Comparison of ENCODE assay signal across 9 cellular contexts in the genomic region with DNA sequence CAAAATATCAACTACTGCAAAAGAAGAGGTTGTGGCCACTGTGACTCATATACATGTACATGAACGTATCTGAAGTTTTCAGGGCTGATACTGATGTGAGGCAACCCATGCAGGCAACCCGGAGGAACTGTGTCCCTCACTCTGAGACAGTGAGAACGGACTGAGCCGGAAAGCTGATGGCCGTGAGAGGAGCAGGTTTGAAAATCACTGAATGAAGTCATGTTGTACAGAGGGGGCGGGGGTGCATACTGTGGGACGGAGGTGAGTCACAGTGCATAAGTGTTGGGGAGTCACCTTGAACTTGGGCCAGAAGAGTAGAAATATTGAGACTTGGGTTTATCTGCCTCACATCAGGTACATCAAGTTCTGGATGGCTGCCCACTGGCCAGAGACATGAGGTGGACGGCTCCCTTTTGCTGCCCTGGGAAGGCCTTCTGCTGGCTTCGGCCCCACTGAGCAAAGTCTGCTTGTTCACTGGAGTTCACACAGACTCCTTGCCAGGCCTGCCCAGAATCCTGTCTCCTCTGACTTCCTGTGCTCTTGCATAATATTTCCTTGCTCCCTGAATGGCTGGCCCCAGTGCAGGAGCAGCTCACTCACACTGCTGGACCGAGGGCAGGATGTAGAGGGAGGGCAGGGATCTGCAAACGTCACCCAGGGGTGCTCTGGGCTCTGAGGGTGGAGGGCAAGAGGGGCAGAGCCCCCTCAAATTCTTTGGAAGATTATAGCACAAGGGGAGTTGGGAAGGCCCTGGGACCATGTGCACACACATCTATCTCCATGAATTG. TPM values are rescaled to one million over a fixed set of nuclear protein-coding genes. Genes with fewer than 3 reads are reported as not detected.
DNase-seq lines count a peak whose midpoint lies in the region; ATAC-seq, FAIRE-seq and TF ChIP-seq lines count a peak whose summit lies in the region.
"Had no signal": no experiment of that assay in that cellular context is flagged by ENCODE, and none has a peak within 500 bp of the region (broad histone marks: within the 10 kb centered on the region; RNA-seq: fewer than 3 reads in every experiment).

No MANE protein-coding gene starts in this region.

- H3K79me2 ChIP-seq in keratinocyte (ENCODE audit: control insufficient read depth, insufficient read depth, low read length) = peaks cover 63% of the 10 kb centered on the region

- H3K4me3 ChIP-seq in A549 = peak overlapping the region; percentile 18; the same call in 2 of the 3 replicates
- peak overlapping the region in 2 of 3 experiments; percentile 30 to 39 for H3K4me3 ChIP-seq in keratinocyte (ENCODE audit: control insufficient read depth in 2 of 3, extremely low read depth in 1 of 3, insufficient read depth in 2 of 3, low read depth in 1 of 3, low read length in 3 of 3)
- no peak overlapping the region for H3K4me3 ChIP-seq in testis

- DNase-seq in A549 (ENCODE audit: low read depth in 1 of 2, low spot score in 1 of 2) (peak; percentile 95 to 98), HS-27A (ENCODE audit: low read depth) (peak; percentile 78), amniotic stem cell (lab: John Stamatoyannopoulos, UW) (peak; percentile 81), keratinocyte (ENCODE audit: low read depth, low spot score) (peak; percentile 86), testis (peak; percentile 89), NCI-H526 treated with DMSO at 0.1 percent for 48 hours (lab: John Stamatoyannopoulos, UW) (no peak), cerebellar nuclear complex (lab: John Stamatoyannopoulos, UW) (no peak), cerebellar cortex (ENCODE audit: low spot score) (no peak)

- dilution Hi-C loops in keratinocyte (cut with MboI; ENCODE audit: extremely low pct_ligation_motif_present, low sequenced_read_pairs) = no loop called here

- no peaks in the 10 kb centered on the region for H3K9me1 ChIP-seq in keratinocyte (ENCODE audit: control insufficient read depth, extremely low read depth, insufficient read depth, low read length)

- peak overlapping the region; percentile 81 for H2AFZ ChIP-seq in keratinocyte (ENCODE audit: control insufficient read depth, low read length)

- H3K4me2 ChIP-seq in A549 = peak overlapping the region; percentile 75
- H3K4me2 ChIP-seq in keratinocyte (ENCODE audit: control insufficient read depth, extremely low read depth, insufficient read depth, low read depth, low read length) = peak overlapping the region; percentile 63

- no peaks in the 10 kb centered on the region for H3K9me3 ChIP-seq in A549
- no peaks in the 10 kb centered on the region for H3K9me3 ChIP-seq in keratinocyte (ENCODE audit: control insufficient read depth, low read depth, low read length)
- no peaks in the 10 kb centered on the region for H3K9me3 ChIP-seq in testis

- CTCF ChIA-PET in A549 (lab: Yijun Ruan, JAX) = interaction anchor here (0.9 to 7.2 kb wide), 7 partner anchors 13 to 322 kb away, joined by 3 to 45 read pairs (median 4); partner anchors contain the start of gene EPAS1

- POLR2A ChIA-PET in A549 (lab: Yijun Ruan, JAX) = interaction anchor here (0.8 to 1.4 kb wide), 3 partner anchors 11 to 247 kb away, joined by 3 to 6 read pairs (median 3); partner anchors contain the start of gene EPAS1

- peak; percentile 49 for FAIRE-seq in A549 (lab: Jason Lieb, UNC)
- peak; percentile 87 for FAIRE-seq in keratinocyte (lab: Jason Lieb, UNC)
- FAIRE-seq: GM18507 had no signal

- WGBS in A549 (ENCODE audit: missing lambda C conversion rate) = 3% methylated on average over 9 of the region's 11 CpGs
- 31 to 33% methylated on average over 11 of the region's 11 CpGs for WGBS in testis, 2 donors

- no peaks in the 10 kb centered on the region for H4K20me1 ChIP-seq in keratinocyte (ENCODE audit: control insufficient read depth, extremely low read depth, insufficient read depth, low read length)

- peak; percentile 87 to 92; a peak in 3 of 5 replicates for TF ChIP-seq EP300 in A549 (IDR thresholded peaks at IDR 0.05)

- TF ChIP-seq RAD21 in A549 (conservative IDR thresholded peaks at IDR 0.05 in 1 of 2, IDR thresholded peaks at IDR 0.05 in 1 of 2) = peak; percentile 23 to 68; a peak in 4 of 5 replicates

- TF ChIP-seq CTCF in A549 (IDR thresholded peaks at IDR 0.05) = no peak
- no peak for TF ChIP-seq CTCF in keratinocyte (optimal IDR thresholded peaks at IDR 0.05 in 1 of 3, IDR thresholded peaks at IDR 0.05 in 1 of 3, conservative IDR thresholded peaks at IDR 0.05 in 1 of 3; ENCODE audit: extremely low read depth in 1 of 3, insufficient read depth in 2 of 3, low read length in 3 of 3)
- no peak for TF ChIP-seq CTCF in testis (IDR thresholded peaks at IDR 0.05)

- TF ChIP-seq POLR2A in A549 (IDR thresholded peaks at IDR 0.05; ENCODE audit: low read length) (0 out of 2 replicates have a peak, but pooled peaks have one; percentile 3), testis (IDR thresholded peaks at IDR 0.05) (no peak)

- intact Hi-C loops in testis (cut with DNase I; ENCODE audit: low total_unique reads) = no loop called here

- H3K27me3 ChIP-seq in keratinocyte (ENCODE audit: control insufficient read depth, extremely low read depth, insufficient read depth, low read length) (no peaks in the 10 kb centered on the region), testis (no peaks in the 10 kb centered on the region)

- H3K9ac ChIP-seq in keratinocyte (ENCODE audit: control insufficient read depth, extremely low read depth, insufficient read depth, low read length) = peak overlapping the region; percentile 66

- H3K36me3 ChIP-seq in keratinocyte (ENCODE audit: control insufficient read depth in 2 of 2, extremely low read depth in 1 of 2, insufficient read depth in 2 of 2, low read length in 2 of 2) (peaks cover 0 to 11% of the 10 kb centered on the region in 2 experiments), testis (ENCODE audit: low read depth, missing control alignments) (no peaks in the 10 kb centered on the region)

- ATAC-seq in A549 = peak; percentile 90 to 94

- H3K4me1 ChIP-seq in A549 (peaks cover 95% of the 10 kb centered on the region), keratinocyte (ENCODE audit: control insufficient read depth, extremely low read depth, insufficient read depth, low read length) (peaks cover 82% of the 10 kb centered on the region), testis (peaks cover 22% of the 10 kb centered on the region)

- H3K27ac ChIP-seq in A549 = peak overlapping the region; percentile 85 to 92
- H3K27ac ChIP-seq in keratinocyte (ENCODE audit: control insufficient read depth, insufficient read depth, low read length) = peak overlapping the region; percentile 87
- H3K27ac ChIP-seq in testis = peak overlapping the region; percentile 57 to 76

TF ChIP-seq in A549, 52 proteins besides CTCF, POLR2A, EP300 and RAD21 (continues in another document):
- TF ChIP-seq, protein P1, sequence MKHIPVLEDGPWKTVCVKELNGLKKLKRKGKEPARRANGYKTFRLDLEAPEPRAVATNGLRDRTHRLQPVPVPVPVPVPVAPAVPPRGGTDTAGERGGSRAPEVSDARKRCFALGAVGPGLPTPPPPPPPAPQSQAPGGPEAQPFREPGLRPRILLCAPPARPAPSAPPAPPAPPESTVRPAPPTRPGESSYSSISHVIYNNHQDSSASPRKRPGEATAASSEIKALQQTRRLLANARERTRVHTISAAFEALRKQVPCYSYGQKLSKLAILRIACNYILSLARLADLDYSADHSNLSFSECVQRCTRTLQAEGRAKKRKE (CRISPR knock-in tag; IDR thresholded peaks at IDR 0.05; ENCODE audit: low read depth) = peak; percentile 30; the same call in 1 of the 2 replicates
- TF ChIP-seq EHF (CRISPR knock-in tag; IDR thresholded peaks at IDR 0.05) = no peak
- TF ChIP-seq ZC3H11A (IDR thresholded peaks at IDR 0.05) = no peak
- TF ChIP-seq JUN (IDR thresholded peaks at IDR 0.05) = peak; percentile 96 to 97
- peak; percentile 82; the same call in 1 of the 2 replicates for TF ChIP-seq ESRRA (IDR thresholded peaks at IDR 0.05; ENCODE audit: borderline replicate concordance, low read length)
- no peak for TF ChIP-seq SREBF2 (IDR thresholded peaks at IDR 0.05)
- TF ChIP-seq, protein P2, sequence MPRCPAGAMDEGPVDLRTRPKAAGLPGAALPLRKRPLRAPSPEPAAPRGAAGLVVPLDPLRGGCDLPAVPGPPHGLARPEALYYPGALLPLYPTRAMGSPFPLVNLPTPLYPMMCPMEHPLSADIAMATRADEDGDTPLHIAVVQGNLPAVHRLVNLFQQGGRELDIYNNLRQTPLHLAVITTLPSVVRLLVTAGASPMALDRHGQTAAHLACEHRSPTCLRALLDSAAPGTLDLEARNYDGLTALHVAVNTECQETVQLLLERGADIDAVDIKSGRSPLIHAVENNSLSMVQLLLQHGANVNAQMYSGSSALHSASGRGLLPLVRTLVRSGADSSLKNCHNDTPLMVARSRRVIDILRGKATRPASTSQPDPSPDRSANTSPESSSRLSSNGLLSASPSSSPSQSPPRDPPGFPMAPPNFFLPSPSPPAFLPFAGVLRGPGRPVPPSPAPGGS (IDR thresholded peaks at IDR 0.05) = peak; percentile 94; the same call in 2 of the 3 replicates
- no peak for TF ChIP-seq EHMT2 (IDR thresholded peaks at IDR 0.05; ENCODE audit: low read depth)

RNA-seq across cellular contexts. Expression of gene EPAS1, which starts 18.1 kb away (rescaled TPM):
- polyA plus RNA-seq in A549 (2011; rRNA removed) = 143 and 150 TPM in 2 replicates
- polyA plus RNA-seq in A549 (2012; cell fraction: cytosol; rRNA removed) = 60.3 and 78.5 TPM in 2 replicates
- 106 and 115 TPM in 2 replicates for polyA plus RNA-seq in A549 (2012; cell fraction: nucleus; rRNA removed)
- polyA plus RNA-seq in A549 (2017; fragmentation: RNase III; extraction: RNeasy Plus Mini Kit Qiagen cat#74134 plus additional on column Dnase treatment) = 111 to 128 TPM (median 122 TPM) in 3 replicates
- polyA minus RNA-seq in A549 (2011; rRNA and poly(A)+ RNA removed) = 174 and 229 TPM in 2 replicates
- polyA plus RNA-seq in keratinocyte = 91.0 to 153 TPM (median 96.7 TPM) in 3 replicates
- 38.1 TPM for polyA plus RNA-seq in keratinocyte (2011; ENCODE audit: low read depth)
- 102 and 135 TPM in 2 replicates for polyA plus RNA-seq in keratinocyte (2011; cell fraction: cytosol; rRNA removed)
- polyA plus RNA-seq in keratinocyte (2011; cell fraction: nucleus; rRNA removed) = 154 and 178 TPM in 2 replicates
- polyA plus RNA-seq in keratinocyte (2012; ENCODE audit: low replicate concordance) = 76.1 and 76.9 TPM in 2 replicates
- polyA minus RNA-seq in keratinocyte = 99.9 to 166 TPM (median 147 TPM) in 3 replicates
- 168 TPM for polyA minus RNA-seq in keratinocyte (2011; cell fraction: cytosol; rRNA and poly(A)+ RNA removed)
- 123 and 210 TPM in 2 replicates for polyA minus RNA-seq in keratinocyte (2011; cell fraction: nucleus; rRNA and poly(A)+ RNA removed)
- 100 to 1,000 TPM; 142 to 158 TPM for total RNA-seq in testis
- 93.9 TPM for polyA plus RNA-seq in testis (ENCODE audit: insufficient read depth, low read depth, low replicate concordance)

Comparison
In these comparisons a context has a peak if more than half of its experiments do, and no peak if none do; other contexts are left out.
1. DNase-seq: peak in A549 (2 of 2), HS-27A (single experiment), amniotic stem cell (single experiment), keratinocyte (single experiment) and testis (single experiment); none in NCI-H526 treated with DMSO at 0.1 percent for 48 hours (single experiment), cerebellar nuclear complex (0 of 2) and cerebellar cortex (single experiment).
2. H3K4me3 ChIP-seq: peak in A549 (single experiment) and keratinocyte (2 of 3); none in testis (0 of 2).
3. Peak in every context shown above with its lines, with median percentiles within 50 percentile points of each other: H3K27ac ChIP-seq.